Comparison of ENCODE assay signal across 8 cellular contexts in genomic region chr13:31199849-31200635, GRCh38. TPM values are rescaled to one million over a fixed set of nuclear protein-coding genes. Genes with fewer than 3 reads are reported as not detected.
A peak's percentile ranks its signal among the peaks of the same experiment; 100 is the strongest.
DNase-seq lines count a peak whose midpoint lies in the region; ATAC-seq, FAIRE-seq and TF ChIP-seq lines count a peak whose summit lies in the region.

Gene B3GLCT (plus strand): TSS chr13:31199975. CDS start chr13:31200085, 110 bp downstream.

- dilution Hi-C loops in keratinocyte (cut with MboI; ENCODE audit: extremely low pct_ligation_motif_present, low sequenced_read_pairs) = no loop called here

- ATAC-seq in HG03025 (IDR thresholded peaks at IDR 0.05; ENCODE audit: low FRiP score, unreplicated experiment) = peak; percentile 89
- ATAC-seq in central memory CD8-positive, alpha-beta T cell (replicated peaks; ENCODE audit: extremely low read depth, poor library complexity, severe bottlenecking) = peak; percentile 77

- H3K4me3 ChIP-seq in keratinocyte (ENCODE audit: control insufficient read depth in 2 of 3, extremely low read depth in 1 of 3, insufficient read depth in 2 of 3, low read depth in 1 of 3, low read length in 3 of 3) = peak within 1 kb of the TSS; percentile 49 to 72 (median 68)

- H3K4me1 Mint-ChIP-seq in central memory CD8-positive, alpha-beta T cell = peaks cover 16% of the 10 kb centered on the region

- FAIRE-seq in keratinocyte (lab: Jason Lieb, UNC) = no peak

- peak within 1 kb of the TSS; percentile 77 for H3K9ac ChIP-seq in keratinocyte (ENCODE audit: control insufficient read depth, extremely low read depth, insufficient read depth, low read length)

- H3K9me3 Mint-ChIP-seq in central memory CD8-positive, alpha-beta T cell = no peaks in the 10 kb centered on the region

- H3K4me2 ChIP-seq in keratinocyte (ENCODE audit: control insufficient read depth, extremely low read depth, insufficient read depth, low read depth, low read length) = peak within 1 kb of the TSS; percentile 89

- H3K27me3 ChIP-seq in keratinocyte (ENCODE audit: control insufficient read depth, extremely low read depth, insufficient read depth, low read length) = no peaks in the 10 kb centered on the region

- peak within 1 kb of the TSS; percentile 60 for H3K27ac ChIP-seq in keratinocyte (ENCODE audit: control insufficient read depth, insufficient read depth, low read length)

- peaks cover under 1% of the 10 kb centered on the region for H3K27me3 Mint-ChIP-seq in central memory CD8-positive, alpha-beta T cell

- no peaks in the 10 kb centered on the region for H3K79me2 ChIP-seq in keratinocyte (ENCODE audit: control insufficient read depth, insufficient read depth, low read length)

- H3K36me3 ChIP-seq in keratinocyte (ENCODE audit: control insufficient read depth in 2 of 2, extremely low read depth in 1 of 2, insufficient read depth in 2 of 2, low read length in 2 of 2) = no peaks in the 10 kb centered on the region

- H3K9me3 ChIP-seq in keratinocyte (ENCODE audit: control insufficient read depth, low read depth, low read length) = no peaks in the 10 kb centered on the region

- H3K36me3 Mint-ChIP-seq in central memory CD8-positive, alpha-beta T cell (ENCODE audit: insufficient read depth) = peaks cover 7% of the 10 kb centered on the region

- H3K4me3 Mint-ChIP-seq in central memory CD8-positive, alpha-beta T cell = peak within 1 kb of the TSS; percentile 83

- H4K20me1 ChIP-seq in keratinocyte (ENCODE audit: control insufficient read depth, extremely low read depth, insufficient read depth, low read length) = no peaks in the 10 kb centered on the region

- no peaks in the 10 kb centered on the region for H3K9me1 ChIP-seq in keratinocyte (ENCODE audit: control insufficient read depth, extremely low read depth, insufficient read depth, low read length)

- peak in 2 of 3 experiments; percentile 69 to 87 for TF ChIP-seq CTCF in keratinocyte (optimal IDR thresholded peaks at IDR 0.05 in 1 of 3, IDR thresholded peaks at IDR 0.05 in 1 of 3, conservative IDR thresholded peaks at IDR 0.05 in 1 of 3; ENCODE audit: extremely low read depth in 1 of 3, insufficient read depth in 2 of 3, low read length in 3 of 3)

- H2AFZ ChIP-seq in keratinocyte (ENCODE audit: control insufficient read depth, low read length) = peak within 1 kb of the TSS; percentile 88

- H3K27ac Mint-ChIP-seq in central memory CD8-positive, alpha-beta T cell (ENCODE audit: low read depth) = peak within 1 kb of the TSS; percentile 93

- DNase-seq in SIG-M5 treated with dmso at 0.1 percent for 504 hours (lab: John Stamatoyannopoulos, UW; ENCODE audit: unreplicated experiment) (peak; percentile 63), SIG-M5 (lab: John Stamatoyannopoulos, UW) (no peak), NCI-H2196 treated with DMSO at 0.1 percent for 48 hours (lab: John Stamatoyannopoulos, UW; ENCODE audit: unreplicated experiment) (peak; percentile 16), keratinocyte (ENCODE audit: low read depth, low spot score) (no peak)
- DNase-seq in activated CD4-positive, CD25-positive, alpha-beta regulatory T cell treated with anti-CD3 and anti-CD28 coated beads, Interleukin-2, amount 50 U/mL, for 16 hours (ENCODE audit: low read depth, low spot score) = peak; percentile 62
- DNase-seq in central memory CD8-positive, alpha-beta T cell (ENCODE audit: low spot score in 2 of 2) = peak; percentile 72 to 73
- peak; percentile 46 to 70 (median 60) for DNase-seq in stimulated activated CD4-positive, alpha-beta T cell treated with anti-CD3 and anti-CD28 coated beads, Interleukin-12 subunit alpha, Interleukin-12 subunit beta, amount 100 ng/mL, for 48 hours (ENCODE audit: low read depth in 2 of 3, low spot score in 1 of 3)

- peaks cover 24% of the 10 kb centered on the region for H3K4me1 ChIP-seq in keratinocyte (ENCODE audit: control insufficient read depth, extremely low read depth, insufficient read depth, low read length)

RNA-seq across cellular contexts. Expression of gene B3GLCT, which starts in this region (rescaled TPM):
- 2.6 to 4.4 TPM (median 3.4 TPM) in 3 replicates for polyA plus RNA-seq in keratinocyte
- 1.1 TPM for polyA plus RNA-seq in keratinocyte (2011; ENCODE audit: low read depth)
- 1.2 and 2.4 TPM in 2 replicates for polyA plus RNA-seq in keratinocyte (2011; cell fraction: cytosol; rRNA removed)
- polyA plus RNA-seq in keratinocyte (2011; cell fraction: nucleus; rRNA removed) = 3.5 and 4.5 TPM in 2 replicates
- 3.0 and 4.4 TPM in 2 replicates for polyA plus RNA-seq in keratinocyte (2012; ENCODE audit: low replicate concordance)
- 3.4 to 4.9 TPM (median 3.6 TPM) in 3 replicates for polyA minus RNA-seq in keratinocyte
- polyA minus RNA-seq in keratinocyte (2011; cell fraction: cytosol; rRNA and poly(A)+ RNA removed) = 2.9 TPM
- polyA minus RNA-seq in keratinocyte (2011; cell fraction: nucleus; rRNA and poly(A)+ RNA removed) = 3.7 and 6.5 TPM in 2 replicates

Comparison
In these comparisons a context has a peak if more than half of its experiments do, and no peak if none do; other contexts are left out.
1. DNase-seq: peak in SIG-M5 treated with dmso at 0.1 percent for 504 hours (single experiment), NCI-H2196 treated with DMSO at 0.1 percent for 48 hours (single experiment), activated CD4-positive, CD25-positive, alpha-beta regulatory T cell treated with anti-CD3 and anti-CD28 coated beads, Interleukin-2, amount 50 U/mL, for 16 hours (single experiment), central memory CD8-positive, alpha-beta T cell (2 of 2) and stimulated activated CD4-positive, alpha-beta T cell treated with anti-CD3 and anti-CD28 coated beads, Interleukin-12 subunit alpha, Interleukin-12 subunit beta, amount 100 ng/mL, for 48 hours (3 of 3); none in SIG-M5 (single experiment) and keratinocyte (single experiment).